ENCODE assay signal across 8 cellular contexts in genomic region chr7:29194594-29195417, GRCh38. TPM values are rescaled to one million over a fixed set of nuclear protein-coding genes. Genes with fewer than 3 reads are reported as not detected.
A peak's percentile ranks its signal among the peaks of the same experiment; 100 is the strongest.
DNase-seq lines count a peak whose midpoint lies in the region; ATAC-seq and TF ChIP-seq lines count a peak whose summit lies in the region.

TSS of gene CHN2 (plus strand) at chr7:29194775.

- H3K27ac ChIP-seq in CD8-positive, alpha-beta T cell (ENCODE audit: low read depth, low read length): peak within 1 kb of the TSS; percentile 14
- H3K27ac ChIP-seq in PC-9 (no peak within 1 kb of the TSS), cardiac muscle cell (no peak within 1 kb of the TSS), upper lobe of right lung (peak within 1 kb of the TSS; percentile 34)

- intact Hi-C loops in CD8-positive, alpha-beta T cell (cut with DNase I, micrococcal nuclease): loop anchor here in 1 of 2 experiments (1.0 to 5.0 kb wide), 3 partner anchors 47 to 142 kb away; no protein-coding TSS in a partner anchor
- intact Hi-C loops in PC-9 (cut with micrococcal nuclease; ENCODE audit: unreplicated experiment): no loop called here
- intact Hi-C loops in upper lobe of right lung (cut with DNase I): no loop called here

- peak within 1 kb of the TSS; percentile 51 for H3K4me2 ChIP-seq in PC-9

- peak within 1 kb of the TSS; percentile 95 for H3K4me3 Mint-ChIP-seq in CD8-positive, alpha-beta T cell

- peak within 1 kb of the TSS; percentile 85 for H3K27ac Mint-ChIP-seq in CD8-positive, alpha-beta T cell

- H4K20me1 ChIP-seq in PC-9 (ENCODE audit: insufficient read depth): no peaks in the 10 kb centered on the region

- H3K9me2 ChIP-seq in PC-9 (ENCODE audit: insufficient read depth): no peaks in the 10 kb centered on the region

- no TSS peak for BruUV-seq in PC-9 (replicated peaks; lab: Mats Ljungman, UMichigan)

- no peaks in the 10 kb centered on the region for H3K9me3 ChIP-seq in CD8-positive, alpha-beta T cell (ENCODE audit: low read length)
- H3K9me3 ChIP-seq in PC-9 (ENCODE audit: insufficient read depth, low read depth) (no peaks in the 10 kb centered on the region), cardiac muscle cell (ENCODE audit: low read depth) (no peaks in the 10 kb centered on the region), upper lobe of right lung (no peaks in the 10 kb centered on the region)

- H3F3A ChIP-seq in PC-9 (ENCODE audit: insufficient read depth, low read depth): peaks cover 29% of the 10 kb centered on the region

- H3K36me3 ChIP-seq in CD8-positive, alpha-beta T cell (ENCODE audit: insufficient read depth, low read length): no peaks in the 10 kb centered on the region
- H3K36me3 ChIP-seq in PC-9 (ENCODE audit: low read depth) (no peaks in the 10 kb centered on the region), cardiac muscle cell (no peaks in the 10 kb centered on the region), upper lobe of right lung (no peaks in the 10 kb centered on the region)

- peaks cover 5% of the 10 kb centered on the region for H3K36me3 Mint-ChIP-seq in CD8-positive, alpha-beta T cell

- no peaks in the 10 kb centered on the region for H3K79me2 ChIP-seq in PC-9 (ENCODE audit: low read depth)

- POLR2A ChIA-PET in CD8-positive, alpha-beta T cell (lab: Charles Lee): interaction anchor here (1.4 to 2.4 kb wide), 3 partner anchors 10 to 215 kb away, joined by 3 to 14 read pairs (median 4); no protein-coding TSS in a partner anchor
- POLR2A ChIA-PET in PC-9 (lab: Charles Lee; ENCODE audit: unreplicated experiment): no interaction called here

- H3K27me3 ChIP-seq in CD8-positive, alpha-beta T cell (ENCODE audit: insufficient read depth, low read length): no peaks in the 10 kb centered on the region
- H3K27me3 ChIP-seq in PC-9 (ENCODE audit: insufficient read depth, low read depth): no peaks in the 10 kb centered on the region
- H3K27me3 ChIP-seq in cardiac muscle cell: peaks cover 80% of the 10 kb centered on the region
- H3K27me3 ChIP-seq in upper lobe of right lung: peaks cover 18% of the 10 kb centered on the region

- no peak for TF ChIP-seq CTCF in CD8-positive, alpha-beta T cell (IDR thresholded peaks at IDR 0.05)
- TF ChIP-seq CTCF in PC-9 (conservative IDR thresholded peaks at IDR 0.05) (no peak), cardiac muscle cell (IDR thresholded peaks at IDR 0.05; ENCODE audit: low read depth, low read length) (no peak), omental fat pad (IDR thresholded peaks at IDR 0.05) (no peak), upper lobe of right lung (IDR thresholded peaks at IDR 0.05) (peak; percentile 9)

- H3K9me3 Mint-ChIP-seq in CD8-positive, alpha-beta T cell: no peaks in the 10 kb centered on the region

- H3K4me3 ChIP-seq in CD8-positive, alpha-beta T cell (ENCODE audit: low read depth, low read length): peak within 1 kb of the TSS; percentile 58
- H3K4me3 ChIP-seq in PC-9 (peak within 1 kb of the TSS; percentile 47; the same call in 1 of the 2 replicates), cardiac muscle cell (peak within 1 kb of the TSS; percentile 59), upper lobe of right lung (peak within 1 kb of the TSS; percentile 70)

- H3K4me1 ChIP-seq in CD8-positive, alpha-beta T cell (ENCODE audit: insufficient read depth, low read length): peaks cover 15% of the 10 kb centered on the region
- H3K4me1 ChIP-seq in PC-9 (replicated peaks; ENCODE audit: insufficient read depth) (peaks cover 46% of the 10 kb centered on the region), cardiac muscle cell (ENCODE audit: low read depth) (no peaks in the 10 kb centered on the region), upper lobe of right lung (peaks cover 7% of the 10 kb centered on the region)

- ATAC-seq in CD8-positive, alpha-beta T cell: peak; percentile 77
- ATAC-seq in HG03432 (IDR thresholded peaks at IDR 0.05; ENCODE audit: unreplicated experiment) (peak; percentile 47), omental fat pad (ENCODE audit: low FRiP score) (peak; percentile 83), upper lobe of right lung (peak; percentile 80), HG03045 (IDR thresholded peaks at IDR 0.05; ENCODE audit: unreplicated experiment) (no peak)

- no peaks in the 10 kb centered on the region for H3K27me3 Mint-ChIP-seq in CD8-positive, alpha-beta T cell (ENCODE audit: low read depth)

- peaks cover 33% of the 10 kb centered on the region for H3K4me1 Mint-ChIP-seq in CD8-positive, alpha-beta T cell (ENCODE audit: low read depth)

- peak within 1 kb of the TSS; percentile 20; the same call in 1 of the 2 replicates for H2AFZ ChIP-seq in PC-9

- peak; percentile 26 to 75 (median 59) for DNase-seq in CD8-positive, alpha-beta T cell
- DNase-seq in PC-9 (no peak), cardiac muscle cell (ENCODE audit: low read depth in 1 of 2, low spot score in 1 of 2) (peak; percentile 30 to 73), omental fat pad (ENCODE audit: low spot score) (peak; percentile 33), upper lobe of right lung (peak; percentile 83)
- peak; percentile 13 for DNase-seq in activated naive CD4-positive, alpha-beta T cell treated with anti-CD3 and anti-CD28 coated beads, Interleukin-2, amount 50 U/mL, for 16 hours

- CTCF ChIA-PET in CD8-positive, alpha-beta T cell (lab: Charles Lee): interaction anchor here (1.1 to 13.0 kb wide), 3 partner anchors 124 to 268 kb away, joined by 3 to 285 read pairs (median 4); no protein-coding TSS in a partner anchor
- CTCF ChIA-PET in PC-9 (lab: Charles Lee): no interaction called here

RNA-seq across cellular contexts. Expression of gene CHN2, which starts in this region (rescaled TPM):
- 10 to 100 TPM in 1 of 2 experiments, 1 to 10 TPM in 1; 9.9 to 10.3 TPM for total RNA-seq in CD8-positive, alpha-beta T cell
- not detected in 2 replicates for total RNA-seq in PC-9 (2021)
- 19.0 and 30.5 TPM in 2 replicates for total RNA-seq in cardiac muscle cell
- polyA plus RNA-seq in cardiac muscle cell: 15.8 and 16.0 TPM in 2 replicates
- total RNA-seq in omental fat pad: 10 to 100 TPM in 3 of 4 donors, 1 to 10 TPM in 1; 7.6 to 25.9 (median 17.8) TPM
- total RNA-seq in upper lobe of right lung: 14.4 TPM

Comparison
In these comparisons a context has a peak if more than half of its experiments do, and no peak if none do; other contexts are left out.
1. DNase-seq: peak in CD8-positive, alpha-beta T cell (7 of 7), activated naive CD4-positive, alpha-beta T cell treated with anti-CD3 and anti-CD28 coated beads, Interleukin-2, amount 50 U/mL, for 16 hours (single experiment), cardiac muscle cell (2 of 2), omental fat pad (single experiment) and upper lobe of right lung (single experiment); none in PC-9 (0 of 2).
2. H3K27ac ChIP-seq: peak in CD8-positive, alpha-beta T cell (single experiment) and upper lobe of right lung (single experiment); none in PC-9 (single experiment) and cardiac muscle cell (single experiment).
3. Peak in every context shown above with its lines, with median percentiles within 50 percentile points of each other: H3K4me3 ChIP-seq.